ENCODE assay signal across 8 cellular contexts in genomic region chr17:81399481-81400153, GRCh38. TPM values are rescaled to one million over a fixed set of nuclear protein-coding genes. Genes with fewer than 3 reads are reported as not detected.
DNase-seq lines count a peak whose midpoint lies in the region; ATAC-seq, FAIRE-seq and TF ChIP-seq lines count a peak whose summit lies in the region.

No MANE protein-coding gene starts in this region.

- H3K4me1 Mint-ChIP-seq in activated naive CD8-positive, alpha-beta T cell treated with anti-CD3 and anti-CD28 coated beads, Interleukin-2, amount 50 U/mL, for 24 hours, result peaks cover 26% of the 10 kb centered on the region

- 11% methylated on average over 24 of the region's 95 CpGs for whole genome bisulfite sequencing in SK-N-SH (ENCODE audit: low lambda C conversion rate)
- 0% methylated on average over 17 of the region's 95 CpGs for WGBS in suprapubic skin

- no peaks in the 10 kb centered on the region for H3K9me3 Mint-ChIP-seq in activated naive CD8-positive, alpha-beta T cell treated with anti-CD3 and anti-CD28 coated beads, Interleukin-2, amount 50 U/mL, for 24 hours

- H3K4me2 ChIP-seq in SK-N-SH, result peak overlapping the region; percentile 95

- H3K9ac ChIP-seq in SK-N-SH, result peak overlapping the region; percentile 69
- peak overlapping the region in 1 of 2 donors; percentile 75 for H3K9ac ChIP-seq in kidney (ENCODE audit: low read length in 2 of 2)

- TF ChIP-seq POLR2A in suprapubic skin (IDR thresholded peaks at IDR 0.05), result no peak

- peak overlapping the region; percentile 60 to 65 for H3K4me3 ChIP-seq in SK-N-SH (ENCODE audit: low read depth in 2 of 2, low read length in 1 of 2)
- peak overlapping the region; percentile 67 to 73 for H3K4me3 ChIP-seq in kidney (ENCODE audit: low read length in 2 of 2)
- peak overlapping the region; percentile 86 for H3K4me3 ChIP-seq in suprapubic skin

- no peak for TF ChIP-seq EP300 in SK-N-SH (IDR thresholded peaks at IDR 0.05; ENCODE audit: borderline replicate concordance in 1 of 2, low read depth in 1 of 2, low read length in 1 of 2)
- TF ChIP-seq EP300 in suprapubic skin (IDR thresholded peaks at IDR 0.05), result no peak

- no peaks in the 10 kb centered on the region for H3K9me2 ChIP-seq in SK-N-SH

- CTCF ChIA-PET in SK-N-SH (lab: Yijun Ruan, JAX), result interaction anchor here (0.6 to 8.6 kb wide), 10 partner anchors 8 to 395 kb away, joined by 3 to 104 read pairs (median 27); no protein-coding TSS in a partner anchor

- H3K36me3 ChIP-seq in SK-N-SH (replicated peaks in 1 of 2; ENCODE audit: control insufficient read depth in 1 of 2, insufficient read depth in 2 of 2, low read length in 1 of 2) (no peaks in the 10 kb centered on the region), kidney (ENCODE audit: control insufficient read depth in 1 of 2, insufficient read depth in 2 of 2, low read length in 2 of 2) (no peaks in the 10 kb centered on the region), suprapubic skin (no peaks in the 10 kb centered on the region)

- TF ChIP-seq RAD21 in SK-N-SH (IDR thresholded peaks at IDR 0.05; ENCODE audit: low read length), result no peak

- ATAC-seq in SK-N-SH treated with all-trans-retinoic acid at 6 μM for 48 hours (no peak), HG02981 (IDR thresholded peaks at IDR 0.05; ENCODE audit: unreplicated experiment) (no peak), HG03520 (IDR thresholded peaks at IDR 0.05; ENCODE audit: unreplicated experiment) (no peak)
- no peak for ATAC-seq in activated naive CD8-positive, alpha-beta T cell treated with anti-CD3 and anti-CD28 coated beads, Interleukin-2, amount 50 U/mL, for 24 hours

- intact Hi-C loops in kidney (cut with DNase I), result no loop called here

- no peaks in the 10 kb centered on the region for H3K36me3 Mint-ChIP-seq in activated naive CD8-positive, alpha-beta T cell treated with anti-CD3 and anti-CD28 coated beads, Interleukin-2, amount 50 U/mL, for 24 hours (ENCODE audit: low read depth)

- H3K79me2 ChIP-seq in SK-N-SH (ENCODE audit: insufficient read depth), result peaks cover 73% of the 10 kb centered on the region

- H3K4me3 Mint-ChIP-seq in activated naive CD8-positive, alpha-beta T cell treated with anti-CD3 and anti-CD28 coated beads, Interleukin-2, amount 50 U/mL, for 24 hours, result peak overlapping the region; percentile 60

- H2AFZ ChIP-seq in SK-N-SH (ENCODE audit: low read depth), result no peak overlapping the region

- H3K27me3 Mint-ChIP-seq in activated naive CD8-positive, alpha-beta T cell treated with anti-CD3 and anti-CD28 coated beads, Interleukin-2, amount 50 U/mL, for 24 hours, result peaks cover 67% of the 10 kb centered on the region

- H3K27me3 ChIP-seq in SK-N-SH (ENCODE audit: insufficient read depth) (no peaks in the 10 kb centered on the region), suprapubic skin (no peaks in the 10 kb centered on the region)

- H3K27ac ChIP-seq in SK-N-SH (ENCODE audit: low read depth in 2 of 2, low read length in 1 of 2) (peak overlapping the region; percentile 55 to 64), kidney (ENCODE audit: low read depth in 2 of 2, low read length in 2 of 2) (peak overlapping the region; percentile 80 to 93), suprapubic skin (peak overlapping the region; percentile 96)

- H3K27ac Mint-ChIP-seq in activated naive CD8-positive, alpha-beta T cell treated with anti-CD3 and anti-CD28 coated beads, Interleukin-2, amount 50 U/mL, for 24 hours, result no peak overlapping the region

- H4K20me1 ChIP-seq in SK-N-SH (ENCODE audit: insufficient read depth), result peaks cover 3% of the 10 kb centered on the region

- H3F3A ChIP-seq in SK-N-SH (replicated peaks; ENCODE audit: insufficient read depth), result peaks cover 42% of the 10 kb centered on the region

- POLR2A ChIA-PET in SK-N-SH (lab: Yijun Ruan, JAX), result no interaction called here

- TF ChIP-seq CTCF in SK-N-SH (IDR thresholded peaks at IDR 0.05) (no peak), kidney (IDR thresholded peaks at IDR 0.05; ENCODE audit: borderline replicate concordance, extremely low read depth, insufficient read depth) (no peak), suprapubic skin (IDR thresholded peaks at IDR 0.05) (no peak)

- DNase-seq in SK-N-SH, result peak; percentile 82
- no peak for DNase-seq in activated naive CD8-positive, alpha-beta T cell treated with anti-CD3 and anti-CD28 coated beads, Interleukin-2, amount 50 U/mL, for 24 hours
- no peak for DNase-seq in kidney
- no peak for DNase-seq in suprapubic skin (ENCODE audit: low spot score in 2 of 2)
- DNase-seq in effector CD8-positive, alpha-beta T cell (lab: John Stamatoyannopoulos, UW), result no peak

- H3K9me3 ChIP-seq in SK-N-SH (no peaks in the 10 kb centered on the region), kidney (ENCODE audit: control insufficient read depth in 1 of 2, low read length in 2 of 2) (no peaks in the 10 kb centered on the region), suprapubic skin (no peaks in the 10 kb centered on the region)

- H3K4me1 ChIP-seq in SK-N-SH (ENCODE audit: control insufficient read depth in 1 of 2, insufficient read depth in 2 of 2, low read depth in 1 of 2, low read length in 1 of 2) (peaks cover 48 to 75% of the 10 kb centered on the region in 2 experiments), kidney (ENCODE audit: control insufficient read depth in 1 of 2, insufficient read depth in 1 of 2, low read depth in 1 of 2, low read length in 2 of 2) (peaks cover 30 to 31% of the 10 kb centered on the region in 2 donors), suprapubic skin (peaks cover 64% of the 10 kb centered on the region)

- no peak for FAIRE-seq in kidney (lab: Jason Lieb, UNC)

TF ChIP-seq in SK-N-SH, 30 proteins besides CTCF, POLR2A, EP300 and RAD21 (continues in another document):
- no peak for TF ChIP-seq EZH2phosphoT487 (IDR thresholded peaks at IDR 0.05; ENCODE audit: borderline replicate concordance, low read depth)
- no peak for TF ChIP-seq TEAD4 (IDR thresholded peaks at IDR 0.05; ENCODE audit: borderline replicate concordance, insufficient read depth)
- no peak for TF ChIP-seq RXRA (IDR thresholded peaks at IDR 0.05; ENCODE audit: borderline replicate concordance, low read depth)
- TF ChIP-seq MEF2A (IDR thresholded peaks at IDR 0.05; ENCODE audit: borderline replicate concordance, low read depth), result no peak
- no peak for TF ChIP-seq NRF1 (IDR thresholded peaks at IDR 0.05; ENCODE audit: low read depth, low read length)
- TF ChIP-seq MAX (IDR thresholded peaks at IDR 0.05; ENCODE audit: low read depth), result no peak
- no peak for TF ChIP-seq NFIC (IDR thresholded peaks at IDR 0.05; ENCODE audit: borderline replicate concordance)
- TF ChIP-seq CHD2 (IDR thresholded peaks at IDR 0.05; ENCODE audit: low read length, partially characterized antibody), result no peak
- no peak for TF ChIP-seq ELF1 (IDR thresholded peaks at IDR 0.05)

TF ChIP-seq in SK-N-SH treated with all-trans-retinoic acid at 6 μM for 48 hours, 23 proteins besides CTCF, POLR2A, EP300 and RAD21 (continues in another document):
- no peak for TF ChIP-seq TSHZ2 (CRISPR knock-in tag; IDR thresholded peaks at IDR 0.05)
- TF ChIP-seq ISL1 (CRISPR knock-in tag; IDR thresholded peaks at IDR 0.05), result no peak
- TF ChIP-seq TCF4 (CRISPR knock-in tag; IDR thresholded peaks at IDR 0.05; ENCODE audit: borderline replicate concordance), result no peak
- no peak for TF ChIP-seq ZNF565 (CRISPR knock-in tag; conservative IDR thresholded peaks at IDR 0.05; ENCODE audit: low read depth)
- TF ChIP-seq PATZ1 (CRISPR knock-in tag; IDR thresholded peaks at IDR 0.05; ENCODE audit: borderline replicate concordance), result no peak
- no peak for TF ChIP-seq BACH2 (CRISPR knock-in tag; IDR thresholded peaks at IDR 0.05; ENCODE audit: borderline replicate concordance)
- no peak for TF ChIP-seq PPARA (CRISPR knock-in tag; IDR thresholded peaks at IDR 0.05; ENCODE audit: borderline replicate concordance)

RNA-seq across cellular contexts. Expression of gene BAHCC1, which starts 4.4 kb away (rescaled TPM):
- polyA plus RNA-seq in SK-N-SH (2012; rRNA removed) (3.6 and 6.4 TPM in 2 replicates), kidney (ENCODE audit: insufficient read depth, low read depth, low replicate concordance) (2.6 TPM)
- polyA plus RNA-seq in SK-N-SH (2012; cell fraction: cytosol; rRNA removed), result 1.4 and 4.3 TPM in 2 replicates
- 27.3 and 28.3 TPM in 2 replicates for polyA plus RNA-seq in SK-N-SH (2012; cell fraction: nucleus; rRNA removed)
- total RNA-seq in kidney (20.5 TPM), suprapubic skin (10 to 100 TPM in 2 of 4 donors, 1 to 10 TPM in 2; 4.5 to 19.3 (median 12.2) TPM)
